Comparison of ENCODE assay signal across 8 cellular contexts in the genomic region with DNA sequence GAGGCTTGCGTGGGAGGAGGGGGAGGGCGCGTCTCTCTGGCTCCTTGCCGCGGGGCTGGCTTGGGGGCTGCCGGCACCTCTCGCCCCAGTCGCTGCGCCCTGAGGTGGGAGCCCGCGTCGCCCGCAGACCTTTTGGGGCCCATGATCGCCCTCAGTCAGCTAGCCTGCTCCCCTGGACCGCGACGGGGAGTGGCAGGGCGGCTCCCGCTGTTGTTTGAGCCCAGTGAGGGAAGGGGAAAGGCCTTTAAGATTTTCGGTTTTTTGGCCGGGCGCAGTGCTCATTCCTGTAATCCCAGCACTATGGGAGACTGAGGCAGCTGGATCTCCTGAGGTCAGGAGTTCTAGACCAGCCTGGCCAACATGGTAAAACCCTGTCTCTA.
A peak's percentile ranks its signal among the peaks of the same experiment; 100 is the strongest.
DNase-seq lines count a peak whose midpoint lies in the region; ATAC-seq and TF ChIP-seq lines count a peak whose summit lies in the region.
"Not testable (repeated sequence)": the region's sequence is repeated elsewhere in the genome, so short reads cannot be mapped to it uniquely, and the experiment has no call there.

No MANE protein-coding gene starts in this region.

- in situ Hi-C loops in GM23248 (cut with MboI), result not testable (repeated sequence)

- not testable (repeated sequence) for H3K9me3 Mint-ChIP-seq in osteocyte (ENCODE audit: unreplicated experiment)

- H3K36me3 ChIP-seq in GM23248 (ENCODE audit: low read depth); adrenal gland (replicated peaks in 1 of 2); esophagus muscularis mucosa; right atrium auricular region; upper lobe of right lung: not testable (repeated sequence)

- H3K27me3 ChIP-seq in GM23248 (replicated peaks; ENCODE audit: insufficient read depth); adrenal gland; esophagus muscularis mucosa; right atrium auricular region; upper lobe of right lung: not testable (repeated sequence)

- not testable (repeated sequence) for H3K4me2 ChIP-seq in GM23248 (ENCODE audit: unreplicated experiment)

- ATAC-seq in upper lobe of right lung, result not testable (repeated sequence)

- H3K4me3 ChIP-seq in GM23248 (0 out of 2 replicates have a peak overlapping the region, but pooled peaks have one; percentile 52), esophagus muscularis mucosa (peak overlapping the region; percentile 42 to 54 (median 48)), right atrium auricular region (peak overlapping the region; percentile 26 to 43)
- not testable (repeated sequence) for H3K4me3 ChIP-seq in adrenal gland, upper lobe of right lung

- not testable (repeated sequence) for TF ChIP-seq CTCF in adrenal gland (IDR thresholded peaks at IDR 0.05); esophagus muscularis mucosa (IDR thresholded peaks at IDR 0.05); right atrium auricular region (IDR thresholded peaks at IDR 0.05); osteocyte (IDR thresholded peaks at IDR 0.05); upper lobe of right lung (IDR thresholded peaks at IDR 0.05)

- not testable (repeated sequence) for H3K27ac Mint-ChIP-seq in osteocyte (ENCODE audit: unreplicated experiment)

- not testable (repeated sequence) for H3K4me1 ChIP-seq in GM23248 (ENCODE audit: insufficient read depth); adrenal gland (replicated peaks in 1 of 2); esophagus muscularis mucosa; right atrium auricular region; upper lobe of right lung

- not testable (repeated sequence) for H3K4me1 Mint-ChIP-seq in osteocyte (ENCODE audit: unreplicated experiment)

- intact Hi-C loops in adrenal gland (cut with DNase I); esophagus muscularis mucosa (cut with DNase I); upper lobe of right lung (cut with DNase I): not testable (repeated sequence)

- not testable (repeated sequence) for H3K27ac ChIP-seq in GM23248, right atrium auricular region, upper lobe of right lung
- H3K27ac ChIP-seq in adrenal gland (peak overlapping the region in 3 of 5 donors; percentile 51 to 73 (median 70)), esophagus muscularis mucosa (replicated peaks in 1 of 4) (peak overlapping the region; percentile 48 to 81 (median 76))

- H3K36me3 Mint-ChIP-seq in osteocyte (ENCODE audit: unreplicated experiment), result not testable (repeated sequence)

- not testable (repeated sequence) for H4K20me1 ChIP-seq in GM23248 (ENCODE audit: insufficient read depth)

- TF ChIP-seq EP300 in esophagus muscularis mucosa (IDR thresholded peaks at IDR 0.05), result not testable (repeated sequence)

- not testable (repeated sequence) for H3K27me3 Mint-ChIP-seq in osteocyte (ENCODE audit: unreplicated experiment)

- not testable (repeated sequence) for H3K9me2 ChIP-seq in GM23248 (ENCODE audit: insufficient read depth)

- H2AFZ ChIP-seq in GM23248, result not testable (repeated sequence)

- 0 to 3% methylated on average over 1 to 5 of the region's 22 CpGs for WGBS in GM23248 (ENCODE audit: low coverage in 1 of 2, low lambda C conversion rate in 2 of 2, missing lambda C conversion rate in 2 of 2), 2 experiments
- WGBS in adrenal gland, 4 donors, result 0 to 7% (median 2%) methylated on average over 5 to 13 of the region's 22 CpGs; no CpG with 5 or more reads in 1 of the 4 donors
- WGBS in esophagus muscularis mucosa, result no CpG with 5 or more reads among the region's 22 CpGs

- not testable (repeated sequence) for DNase-seq in GM23248; esophagus muscularis mucosa (ENCODE audit: extremely low spot score)
- DNase-seq in activated CD4-positive, alpha-beta T cell treated with anti-CD3 and anti-CD28 coated beads for 48 hours, result peak; percentile 18
- peak in 5 of 7 donors; percentile 4 to 47 (median 18) for DNase-seq in adrenal gland
- DNase-seq in right atrium auricular region (ENCODE audit: low spot score), result peak; percentile 56
- peak; percentile 80 for DNase-seq in osteocyte (ENCODE audit: extremely low spot score, unreplicated experiment)
- DNase-seq in stimulated activated CD4-positive, alpha-beta T cell treated with anti-CD3 and anti-CD28 coated beads, Interleukin-12 subunit alpha, Interleukin-12 subunit beta, amount 100 ng/mL, for 4 hours, result peak; percentile 12
- peak; percentile 31 for DNase-seq in upper lobe of right lung

- H3K9ac ChIP-seq in GM23248, result peak overlapping the region; percentile 67

- H3K79me2 ChIP-seq in GM23248 (ENCODE audit: insufficient read depth), result not testable (repeated sequence)

- not testable (repeated sequence) for H3F3A ChIP-seq in GM23248 (ENCODE audit: insufficient read depth)

- not testable (repeated sequence) for TF ChIP-seq POLR2A in adrenal gland (IDR thresholded peaks at IDR 0.05); esophagus muscularis mucosa (IDR thresholded peaks at IDR 0.05; ENCODE audit: low read depth)

- not testable (repeated sequence) for H3K9me3 ChIP-seq in GM23248 (ENCODE audit: low read depth); adrenal gland (replicated peaks in 1 of 3); esophagus muscularis mucosa; right atrium auricular region; upper lobe of right lung

- not testable (repeated sequence) for H3K4me3 Mint-ChIP-seq in osteocyte (ENCODE audit: unreplicated experiment)
